In genomic region chr17:15954222-15954621, GRCh38 we compare ENCODE assay signal across 15 cellular contexts. TPM values are rescaled to one million over a fixed set of nuclear protein-coding genes. Genes with fewer than 3 reads are reported as not detected.
DNase-seq lines count a peak whose midpoint lies in the region; ATAC-seq and TF ChIP-seq lines count a peak whose summit lies in the region.
"Had no signal": no experiment of that assay in that cellular context is flagged by ENCODE, and none has a peak within 500 bp of the region (broad histone marks: within the 10 kb centered on the region; RNA-seq: fewer than 3 reads in every experiment).

No MANE protein-coding gene starts in this region.

- H3K27ac Mint-ChIP-seq in T-helper 17 cell, result no peak overlapping the region
- H3K27ac Mint-ChIP-seq: activated CD4-positive, alpha-beta memory T cell treated with anti-CD3 and anti-CD28 coated beads for 36 hours; activated naive CD8-positive, alpha-beta T cell treated with anti-CD3 and anti-CD28 coated beads, Interleukin-2, amount 10 ng/mL, durations not matched to agents 7 days and 5 days; memory B cell had no signal

- peak; percentile 20 for TF ChIP-seq CTCF in osteoblast (IDR thresholded peaks at IDR 0.05; ENCODE audit: extremely low read depth, low read depth, low read length)

- DNase-seq in Daoy (ENCODE audit: low read depth), result peak; percentile 96
- peak; percentile 46 for DNase-seq in NCI-H460 (ENCODE audit: extremely low read depth, low read depth)
- peak; percentile 35 to 89 for DNase-seq in dermis microvascular lymphatic vessel endothelial cell (ENCODE audit: low read depth in 2 of 2)
- DNase-seq in osteoblast (ENCODE audit: insufficient read length, low spot score, missing footprints), result peak; percentile 94
- DNase-seq in T-helper 17 cell, result no peak
- no peak for DNase-seq in activated naive CD4-positive, alpha-beta T cell treated with anti-CD3 and anti-CD28 coated beads, Interleukin-2, amount 50 U/mL, for 16 hours
- DNase-seq: activated CD4-positive, alpha-beta memory T cell treated with anti-CD3 and anti-CD28 coated beads for 36 hours; activated naive CD8-positive, alpha-beta T cell treated with anti-CD3 and anti-CD28 coated beads, Interleukin-2, amount 10 ng/mL, durations not matched to agents 7 days and 5 days; DMS79 treated with DMSO at 0.1 percent for 48 hours; NCI-H2029; SHP77 had no signal

- H2AFZ ChIP-seq in osteoblast (ENCODE audit: low read length), result no peak overlapping the region

- H3K4me3 Mint-ChIP-seq in T-helper 17 cell, result no peak overlapping the region
- H3K4me3 Mint-ChIP-seq: activated CD4-positive, alpha-beta memory T cell treated with anti-CD3 and anti-CD28 coated beads for 36 hours; activated naive CD8-positive, alpha-beta T cell treated with anti-CD3 and anti-CD28 coated beads, Interleukin-2, amount 10 ng/mL, durations not matched to agents 7 days and 5 days; memory B cell had no signal

- H4K20me1 ChIP-seq in osteoblast (ENCODE audit: insufficient read depth, low read length), result no peaks in the 10 kb centered on the region

- H3K27ac ChIP-seq in osteoblast (ENCODE audit: low read depth, low read length), result peak overlapping the region; percentile 48

- H3K79me2 ChIP-seq in osteoblast (ENCODE audit: insufficient read depth, low read length), result peaks cover 24% of the 10 kb centered on the region

- H3K36me3 Mint-ChIP-seq in T-helper 17 cell (ENCODE audit: low read depth), result peaks cover 8% of the 10 kb centered on the region
- H3K36me3 Mint-ChIP-seq: activated CD4-positive, alpha-beta memory T cell treated with anti-CD3 and anti-CD28 coated beads for 36 hours; memory B cell had no signal

- peaks cover 33% of the 10 kb centered on the region for H3K4me1 ChIP-seq in osteoblast (ENCODE audit: insufficient read depth, low read length)

- no peaks in the 10 kb centered on the region for H3K9me3 ChIP-seq in osteoblast (ENCODE audit: low read depth, low read length)
- H3K9me3 ChIP-seq in T-helper 17 cell (ENCODE audit: control insufficient read depth, low read length, poor library complexity, severe bottlenecking), result no peaks in the 10 kb centered on the region

- no peaks in the 10 kb centered on the region for H3K27me3 ChIP-seq in osteoblast (ENCODE audit: insufficient read depth, low read length)

- H3K4me3 ChIP-seq in osteoblast (ENCODE audit: insufficient read depth, low read length), result no peak overlapping the region
- H3K4me3 ChIP-seq: smooth muscle cell had no signal

- peaks cover 20% of the 10 kb centered on the region for H3K27me3 Mint-ChIP-seq in T-helper 17 cell

- ATAC-seq in T-helper 17 cell (no peak), HG02885 (IDR thresholded peaks at IDR 0.05; ENCODE audit: poor library complexity, unreplicated experiment) (no peak), HG03354 (IDR thresholded peaks at IDR 0.05; ENCODE audit: poor library complexity, severe bottlenecking, unreplicated experiment) (no peak)

- no peaks in the 10 kb centered on the region for H3K36me3 ChIP-seq in osteoblast (ENCODE audit: insufficient read depth, low read length)

- H3K4me2 ChIP-seq in osteoblast (ENCODE audit: insufficient read depth, low read length), result peak overlapping the region; percentile 9
- H3K4me2 ChIP-seq: smooth muscle cell had no signal

- peaks cover 13% of the 10 kb centered on the region for H3K4me1 Mint-ChIP-seq in T-helper 17 cell

RNA-seq across cellular contexts. Expression of gene ADORA2B, which starts 9.3 kb away (rescaled TPM):
- 37.1 and 48.8 TPM in 2 replicates for total RNA-seq in Daoy (2014; rRNA removed; shearing (Covaris generic))
- total RNA-seq in NCI-H460 (2014; rRNA removed; shearing (Covaris generic)), result 10.0 and 10.6 TPM in 2 replicates
- 7.8 and 10.2 TPM in 2 replicates for polyA plus RNA-seq in NCI-H460 (2014; cell fraction: nucleus; rRNA removed)
- total RNA-seq in dermis microvascular lymphatic vessel endothelial cell, result 6.4 and 7.5 TPM in 2 replicates
- total RNA-seq in osteoblast, result 4.7 and 5.9 TPM in 2 replicates
- under 1 TPM in 1 of 2 donors, not detected in 1; 0.76 TPM for total RNA-seq in T-helper 17 cell

RNA-seq across cellular contexts. Expression of gene ZSWIM7, which starts 45.3 kb away (rescaled TPM):
- 17.8 and 23.7 TPM in 2 replicates for total RNA-seq in Daoy (2014; rRNA removed; shearing (Covaris generic))
- total RNA-seq in NCI-H460 (2014; rRNA removed; shearing (Covaris generic)), result 19.9 and 26.1 TPM in 2 replicates
- polyA plus RNA-seq in NCI-H460 (2014; cell fraction: nucleus; rRNA removed), result 27.5 and 40.1 TPM in 2 replicates
- total RNA-seq in dermis microvascular lymphatic vessel endothelial cell (14.9 and 32.6 TPM in 2 replicates), osteoblast (11.6 and 14.7 TPM in 2 replicates), T-helper 17 cell (10 to 100 TPM; 15.4 to 17.5 TPM)

RNA-seq across cellular contexts. Expression of gene TTC19, which starts 45.4 kb away (rescaled TPM):
- 38.6 and 43.5 TPM in 2 replicates for total RNA-seq in Daoy (2014; rRNA removed; shearing (Covaris generic))
- total RNA-seq in NCI-H460 (2014; rRNA removed; shearing (Covaris generic)), result 42.7 and 52.6 TPM in 2 replicates
- 62.1 and 73.8 TPM in 2 replicates for polyA plus RNA-seq in NCI-H460 (2014; cell fraction: nucleus; rRNA removed)
- total RNA-seq in dermis microvascular lymphatic vessel endothelial cell, result 35.9 and 53.5 TPM in 2 replicates
- 31.8 and 39.8 TPM in 2 replicates for total RNA-seq in osteoblast
- 10 to 100 TPM; 46.9 to 49.0 TPM for total RNA-seq in T-helper 17 cell

Comparison
In these comparisons a context has a peak if more than half of its experiments do, and no peak if none do; other contexts are left out.
1. DNase-seq: peak in Daoy (single experiment), NCI-H460 (single experiment), dermis microvascular lymphatic vessel endothelial cell (2 of 2) and osteoblast (single experiment); none in T-helper 17 cell (0 of 3) and activated naive CD4-positive, alpha-beta T cell treated with anti-CD3 and anti-CD28 coated beads, Interleukin-2, amount 50 U/mL, for 16 hours (single experiment).